21 cellular contexts compared by ENCODE assay signal in the genomic region with DNA sequence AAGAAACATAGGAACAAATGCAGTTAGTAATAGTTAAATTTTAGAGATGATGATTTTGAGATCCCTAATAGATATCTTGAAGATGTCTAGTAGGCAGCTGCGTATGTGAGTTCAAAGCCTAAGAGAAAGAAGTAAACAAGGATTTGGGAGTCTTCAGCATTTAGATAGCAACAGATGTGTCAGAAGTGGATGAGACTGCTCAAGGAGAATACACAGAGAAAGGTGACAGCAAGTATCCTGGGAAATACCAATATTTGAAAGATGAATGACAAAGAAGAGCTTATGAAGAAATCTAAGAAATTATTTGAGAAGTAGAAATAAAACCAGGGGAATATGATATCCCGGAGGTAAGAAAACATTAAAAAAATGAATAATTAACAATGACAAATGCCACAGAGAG.
DNase-seq lines count a peak whose midpoint lies in the region; ATAC-seq and TF ChIP-seq lines count a peak whose summit lies in the region.
"Had no signal": no experiment of that assay in that cellular context is flagged by ENCODE, and none has a peak within 500 bp of the region (broad histone marks: within the 10 kb centered on the region; RNA-seq: fewer than 3 reads in every experiment).

No MANE protein-coding gene starts in this region.

- intact Hi-C loops in HCT116 (cut with micrococcal nuclease): no loop called here
- intact Hi-C loops in IMR-90 (cut with micrococcal nuclease): no loop called here

- peaks cover 2% of the 10 kb centered on the region; the same call in 1 of the 2 replicates for H3K9me1 ChIP-seq in IMR-90 (ENCODE audit: insufficient read depth, low read length)

- dilution Hi-C loops in IMR-90 (cut with HindIII; ENCODE audit: low sequenced_read_pairs, unreplicated experiment): no loop called here

- TF ChIP-seq CTCF in HCT116 (IDR thresholded peaks at IDR 0.05 in 2 of 3, conservative IDR thresholded peaks at IDR 0.05 in 1 of 3; ENCODE audit: borderline replicate concordance in 1 of 3, insufficient read depth in 1 of 3, low read depth in 2 of 3, low read length in 2 of 3) (no peak), IMR-90 (conservative IDR thresholded peaks at IDR 0.05; ENCODE audit: low read depth, low read length) (no peak), osteoblast (IDR thresholded peaks at IDR 0.05; ENCODE audit: extremely low read depth, low read depth, low read length) (no peak)

- H3K27me3 ChIP-seq in HCT116 (ENCODE audit: insufficient read depth, low read length): no peaks in the 10 kb centered on the region
- H3K27me3 ChIP-seq in IMR-90 (ENCODE audit: control insufficient read depth, insufficient read depth, low read length): no peaks in the 10 kb centered on the region
- H3K27me3 ChIP-seq in osteoblast (ENCODE audit: insufficient read depth, low read length): no peaks in the 10 kb centered on the region

- DNase-seq in HCT116 (ENCODE audit: low read depth, low spot score): no peak
- peak; percentile 10 for DNase-seq in IMR-90
- DNase-seq in amniotic epithelial cell (ENCODE audit: low read depth): peak; percentile 57
- DNase-seq in osteoblast (ENCODE audit: insufficient read length, low spot score, missing footprints): peak; percentile 78
- DNase-seq in effector CD4-positive, alpha-beta T cell: no peak
- DNase-seq in NCI-H1436 (lab: John Stamatoyannopoulos, UW): no peak
- no peak for DNase-seq in NCI-H446 (lab: John Stamatoyannopoulos, UW)
- DNase-seq: Caco-2; CD8-positive, alpha-beta T cell; DMS153; DND-41; KG1; NCI-H1048; NCI-H1417; NCI-H1694 treated with DMSO at 0.1 percent for 48 hours; NCI-H2081 treated with DMSO at 0.1 percent for 48 hours; NCI-H524 treated with DMSO at 0.1 percent for 48 hours; NCI-H774; PC-3; T-cell had no signal

- H3K4me3 ChIP-seq in HCT116 (replicated peaks in 1 of 2; ENCODE audit: low read depth in 1 of 2, low read length in 2 of 2) (no peak overlapping the region), IMR-90 (ENCODE audit: insufficient read depth, low read depth, low read length) (no peak overlapping the region), osteoblast (ENCODE audit: insufficient read depth, low read length) (no peak overlapping the region)

- POLR2A ChIA-PET in HCT116 (lab: Charles Lee): no interaction called here
- POLR2A ChIA-PET in IMR-90 (lab: Charles Lee; ENCODE audit: unreplicated experiment): no interaction called here

- H2BK20ac ChIP-seq in IMR-90 (ENCODE audit: low read depth, low read length): no peak overlapping the region; the same call in 1 of the 2 replicates

- H2AK9ac ChIP-seq in IMR-90 (replicated peaks; ENCODE audit: low read depth, low read length, poor library complexity): no peak overlapping the region

- in situ Hi-C loops in IMR-90 (cut with MboI; ENCODE audit: low sequenced_read_pairs): no loop called here

- no peak overlapping the region for H2BK15ac ChIP-seq in IMR-90 (ENCODE audit: low read depth, low read length)

- BruUV-seq in HCT116 (replicated peaks; lab: Mats Ljungman, UMichigan): no TSS peak
- no TSS peak for BruUV-seq in IMR-90 (replicated peaks; lab: Mats Ljungman, UMichigan)

- RAD21 ChIA-PET in HCT116 (lab: Charles Lee; ENCODE audit: low non-redundant PET in 1 of 2, low total read pairs in 2 of 2, uncharacterized antibody in 2 of 2, unreplicated experiment in 2 of 2): no interaction called here

- WGBS in IMR-90 (ENCODE audit: extremely low coverage in 2 of 2, insufficient read length in 1 of 2), 2 experiments: 100% methylated on average over 1 of the region's 2 CpGs; no CpG with 5 or more reads in 1 of the 2 experiments

- H3K36me3 ChIP-seq in HCT116 (ENCODE audit: control insufficient read depth in 1 of 2, insufficient read depth in 2 of 2, low read length in 2 of 2): no peaks in the 10 kb centered on the region
- H3K36me3 ChIP-seq in IMR-90 (ENCODE audit: control insufficient read depth, insufficient read depth, low read length): peaks cover 3% of the 10 kb centered on the region
- H3K36me3 ChIP-seq in osteoblast (ENCODE audit: insufficient read depth, low read length): no peaks in the 10 kb centered on the region

- H4K8ac ChIP-seq in IMR-90 (ENCODE audit: low read depth in 2 of 2, low read length in 2 of 2): no peak overlapping the region; a peak in 1 of 4 replicates

- peaks cover 0 to 9% of the 10 kb centered on the region in 2 experiments; a peak in 2 of 4 replicates for H3K4me1 ChIP-seq in HCT116 (ENCODE audit: control insufficient read depth in 1 of 2, insufficient read depth in 2 of 2, low read length in 2 of 2)
- no peaks in the 10 kb centered on the region for H3K4me1 ChIP-seq in IMR-90 (ENCODE audit: control insufficient read depth, insufficient read depth, low read length)
- H3K4me1 ChIP-seq in osteoblast (ENCODE audit: insufficient read depth, low read length): no peaks in the 10 kb centered on the region
- H3K4me1 ChIP-seq: Caco-2 had no signal

- peak overlapping the region; percentile 42; the same call in 1 of the 2 replicates for H3K4me2 ChIP-seq in HCT116 (ENCODE audit: low read length)
- no peak overlapping the region for H3K4me2 ChIP-seq in IMR-90 (ENCODE audit: low read depth, low read length)
- no peak overlapping the region for H3K4me2 ChIP-seq in osteoblast (ENCODE audit: insufficient read depth, low read length)

- H2BK120ac ChIP-seq in IMR-90 (ENCODE audit: low read depth, low read length): no peak overlapping the region

- CTCF ChIA-PET in HCT116 (lab: Charles Lee) (interaction anchor here (0.8 to 1.8 kb wide), 3 partner anchors 11 to 371 kb away, joined by 3 to 8 read pairs (median 6); partner anchors contain the start of gene STAG1), IMR-90 (lab: Yijun Ruan, JAX) (interaction anchor here (0.7 to 1.2 kb wide), 3 partner anchors 11 to 25 kb away, joined by 3 to 8 read pairs (median 3); no protein-coding TSS in a partner anchor)

- no peak overlapping the region for H2AFZ ChIP-seq in HCT116 (ENCODE audit: low read depth, low read length, poor library complexity, severe bottlenecking)
- H2AFZ ChIP-seq in IMR-90 (replicated peaks; ENCODE audit: low read length, poor library complexity): no peak overlapping the region
- H2AFZ ChIP-seq in osteoblast (ENCODE audit: low read length): no peak overlapping the region

- H2BK5ac ChIP-seq in IMR-90 (ENCODE audit: low read depth, low read length, poor library complexity, severe bottlenecking): peak overlapping the region; percentile 33

- H3K27ac ChIP-seq in HCT116 (ENCODE audit: low read depth, low read length): no peak overlapping the region
- H3K27ac ChIP-seq in IMR-90 (ENCODE audit: insufficient read depth, low read length): no peak overlapping the region
- no peak overlapping the region for H3K27ac ChIP-seq in osteoblast (ENCODE audit: low read depth, low read length)
- H3K27ac ChIP-seq: C4-2B had no signal

- no peak overlapping the region for H3K4ac ChIP-seq in IMR-90 (ENCODE audit: low read depth, low read length)

- H4K20me1 ChIP-seq in HCT116 (ENCODE audit: insufficient read depth) (no peaks in the 10 kb centered on the region), IMR-90 (ENCODE audit: insufficient read depth, low read length) (no peaks in the 10 kb centered on the region), osteoblast (ENCODE audit: insufficient read depth, low read length) (no peaks in the 10 kb centered on the region)

- no peak overlapping the region for H3K14ac ChIP-seq in IMR-90 (replicated peaks; ENCODE audit: low read depth, low read length)

- H4K91ac ChIP-seq in IMR-90 (ENCODE audit: insufficient read depth, low read depth, low read length): no peak overlapping the region

- H3K79me1 ChIP-seq in IMR-90 (ENCODE audit: low read depth in 1 of 2, low read length in 2 of 2): peaks cover 0 to 4% of the 10 kb centered on the region in 2 experiments; a peak in 1 of 4 replicates

- no peak overlapping the region for H3K56ac ChIP-seq in IMR-90 (ENCODE audit: extremely low read depth, insufficient read depth, low read length)

- ATAC-seq in HCT116: no peak
- ATAC-seq in IMR-90 (ENCODE audit: low read depth): no peak
- ATAC-seq: CD8-positive, alpha-beta T cell; PC-3; T-cell had no signal

- TF ChIP-seq POLR2A in HCT116 (IDR thresholded peaks at IDR 0.05; ENCODE audit: borderline replicate concordance, extremely low read depth, insufficient read depth, insufficient read length): no peak
- TF ChIP-seq POLR2A in IMR-90 (IDR thresholded peaks at IDR 0.05; ENCODE audit: low read depth, low read length): no peak

- H3K79me2 ChIP-seq in HCT116 (ENCODE audit: insufficient read depth, low read length) (no peaks in the 10 kb centered on the region), osteoblast (ENCODE audit: insufficient read depth, low read length) (no peaks in the 10 kb centered on the region)

- H3K18ac ChIP-seq in IMR-90 (ENCODE audit: low read depth, low read length): no peak overlapping the region

- H3K9ac ChIP-seq in HCT116 (ENCODE audit: low read length): no peak overlapping the region
- no peak overlapping the region for H3K9ac ChIP-seq in IMR-90 (ENCODE audit: low read depth, low read length)

- TF ChIP-seq RAD21 in HCT116 (IDR thresholded peaks at IDR 0.05; ENCODE audit: low read depth) (no peak), IMR-90 (IDR thresholded peaks at IDR 0.05; ENCODE audit: low read length) (no peak)

- H3K23ac ChIP-seq in IMR-90 (ENCODE audit: low read depth, low read length): no peak overlapping the region; the same call in 1 of the 2 replicates

- H2AK5ac ChIP-seq in IMR-90 (ENCODE audit: low read depth, low read length): no peak overlapping the region

- no peaks in the 10 kb centered on the region for H3K9me2 ChIP-seq in HCT116 (ENCODE audit: insufficient read depth)

- no peak overlapping the region for H4K5ac ChIP-seq in IMR-90 (ENCODE audit: low read depth, low read length)

- no peaks in the 10 kb centered on the region for H3K9me3 ChIP-seq in HCT116 (ENCODE audit: control insufficient read depth in 1 of 2, insufficient read depth in 1 of 2, low read depth in 1 of 2, low read length in 2 of 2)
- no peaks in the 10 kb centered on the region for H3K9me3 ChIP-seq in IMR-90 (ENCODE audit: control insufficient read depth, insufficient read depth, low read length)
- H3K9me3 ChIP-seq in osteoblast (ENCODE audit: low read depth, low read length): no peaks in the 10 kb centered on the region
- H3K9me3 ChIP-seq: Caco-2 had no signal

TF ChIP-seq in HCT116, 20 proteins besides CTCF, POLR2A, EP300 and RAD21 (continues in another document):
- no peak for TF ChIP-seq TCF7L2 (IDR thresholded peaks at IDR 0.05; ENCODE audit: borderline replicate concordance, extremely low read depth, insufficient read depth, insufficient read length)
- no peak for TF ChIP-seq SRF (IDR thresholded peaks at IDR 0.05; ENCODE audit: low read depth)
- TF ChIP-seq CBX3 (IDR thresholded peaks at IDR 0.05; ENCODE audit: low read depth): no peak
- TF ChIP-seq SP1 (IDR thresholded peaks at IDR 0.05; ENCODE audit: low read depth): no peak
- TF ChIP-seq EZH2 (IDR thresholded peaks at IDR 0.05): no peak

TF ChIP-seq in IMR-90, 13 proteins besides CTCF, POLR2A, EP300 and RAD21:
- TF ChIP-seq RFX5 (IDR thresholded peaks at IDR 0.05; ENCODE audit: low read depth, low read length) (peak; percentile 86), RCOR1 (IDR thresholded peaks at IDR 0.05; ENCODE audit: insufficient replicate concordance, low read length) (no peak)

Comparison
In these comparisons a context has a peak if more than half of its experiments do, and no peak if none do; other contexts are left out.
1. DNase-seq: peak in IMR-90 (single experiment), amniotic epithelial cell (single experiment) and osteoblast (single experiment); none in HCT116 (single experiment), effector CD4-positive, alpha-beta T cell (single experiment), NCI-H1436 (single experiment) and NCI-H446 (0 of 2).